8 cellular contexts compared by ENCODE assay signal in genomic region chr10:97736403-97736901, GRCh38. TPM values are rescaled to one million over a fixed set of nuclear protein-coding genes. Genes with fewer than 3 reads are reported as not detected.
DNase-seq lines count a peak whose midpoint lies in the region; ATAC-seq and TF ChIP-seq lines count a peak whose summit lies in the region.

No MANE protein-coding gene starts in this region.

- H3K9ac ChIP-seq in BLaER1 treated with 17β-estradiol and CSF1 and Interleukin-3, amounts not matched to agents 10 nM and 100 nM: peak overlapping the region in 9 of 11 experiments; percentile 87 to 97 (median 92); a peak in 16 of 22 replicates

- H3K4me1 ChIP-seq in BLaER1 treated with 17β-estradiol and CSF1 and Interleukin-3, amounts not matched to agents 10 nM and 100 nM: peaks cover 47 to 53% (median 49%) of the 10 kb centered on the region in 10 experiments
- H3K4me1 ChIP-seq in neutrophil (ENCODE audit: control insufficient read depth in 1 of 2, insufficient read depth in 1 of 2, low read depth in 1 of 2, low read length in 1 of 2): peaks cover 17% of the 10 kb centered on the region in 2 experiments

- peak overlapping the region; percentile 85 to 95 (median 89); a peak in 21 of 22 replicates for H3K27ac ChIP-seq in BLaER1 treated with 17β-estradiol and CSF1 and Interleukin-3, amounts not matched to agents 10 nM and 100 nM
- H3K27ac ChIP-seq in coronary artery: peak overlapping the region; percentile 83 to 96
- H3K27ac ChIP-seq in neutrophil: peak overlapping the region; percentile 93

- H3K4me2 ChIP-seq in BLaER1 treated with 17β-estradiol and CSF1 and Interleukin-3, amounts not matched to agents 10 nM and 100 nM: peak overlapping the region; percentile 36 to 98 (median 94)

- H3K4me3 ChIP-seq in BLaER1 treated with 17β-estradiol and CSF1 and Interleukin-3, amounts not matched to agents 10 nM and 100 nM: peak overlapping the region in 9 of 10 experiments; percentile 80 to 100 (median 92); a peak in 15 of 20 replicates
- H3K4me3 ChIP-seq in coronary artery: peak overlapping the region; percentile 94
- peak overlapping the region; percentile 71 to 85 for H3K4me3 ChIP-seq in neutrophil (ENCODE audit: low read depth in 1 of 2, low read length in 1 of 2)

- H3K9me3 ChIP-seq in BLaER1 treated with 17β-estradiol and CSF1 and Interleukin-3, amounts not matched to agents 10 nM and 100 nM (replicated peaks in 1 of 11): peaks cover 0 to 11% (median 5%) of the 10 kb centered on the region in 11 experiments; a peak in 9 of 22 replicates
- H3K9me3 ChIP-seq in neutrophil: no peaks in the 10 kb centered on the region

- peak; percentile 9 for ATAC-seq in GM21576 (IDR thresholded peaks at IDR 0.05; ENCODE audit: unreplicated experiment)

- peaks cover 28 to 43% (median 40%) of the 10 kb centered on the region in 11 experiments; a peak in 21 of 22 replicates for H4K20me1 ChIP-seq in BLaER1 treated with 17β-estradiol and CSF1 and Interleukin-3, amounts not matched to agents 10 nM and 100 nM

- DNase-seq in Kasumi-1 (lab: John Stamatoyannopoulos, UW) (peak; percentile 94 to 95), coronary artery (ENCODE audit: low spot score) (no peak), mucosa of gallbladder (ENCODE audit: low spot score) (no peak), NCI-H1436 (lab: John Stamatoyannopoulos, UW) (no peak), SHP77 treated with DMSO at 0.1 percent for 48 hours (lab: John Stamatoyannopoulos, UW) (no peak)

- no peaks in the 10 kb centered on the region for H3K27me3 ChIP-seq in BLaER1 treated with 17β-estradiol and CSF1 and Interleukin-3, amounts not matched to agents 10 nM and 100 nM
- no peaks in the 10 kb centered on the region for H3K27me3 ChIP-seq in neutrophil

- TF ChIP-seq CTCF in coronary artery (IDR thresholded peaks at IDR 0.05) (no peak), neutrophil (IDR thresholded peaks at IDR 0.05) (no peak)

- H3K36me3 ChIP-seq in BLaER1 treated with 17β-estradiol and CSF1 and Interleukin-3, amounts not matched to agents 10 nM and 100 nM: peaks cover 14 to 30% (median 20%) of the 10 kb centered on the region in 11 experiments; a peak in 20 of 22 replicates
- peaks cover 31% of the 10 kb centered on the region for H3K36me3 ChIP-seq in neutrophil

RNA-seq across cellular contexts. Expression of gene ZFYVE27, which starts 0.5 kb away (rescaled TPM):
- 49.8 TPM for total RNA-seq in mucosa of gallbladder

RNA-seq across cellular contexts. Expression of gene MARVELD1, which starts 22.9 kb away (rescaled TPM):
- total RNA-seq in mucosa of gallbladder: 37.8 TPM

RNA-seq across cellular contexts. Expression of gene SFRP5, which starts 35.3 kb away (rescaled TPM):
- 584 TPM for total RNA-seq in mucosa of gallbladder

RNA-seq across cellular contexts. Expression of gene AVPI1, which starts 49.4 kb away (rescaled TPM):
- 20.1 TPM for total RNA-seq in mucosa of gallbladder

Comparison
In these comparisons a context has a peak if more than half of its experiments do, and no peak if none do; other contexts are left out.
1. DNase-seq: peak in Kasumi-1 (2 of 2); none in coronary artery (single experiment), mucosa of gallbladder (single experiment), NCI-H1436 (single experiment) and SHP77 treated with DMSO at 0.1 percent for 48 hours (single experiment).
2. Peak in every context shown above with its lines, with median percentiles within 50 percentile points of each other: H3K27ac ChIP-seq and H3K4me3 ChIP-seq.